1 cellular context compared by ENCODE assay signal in the genomic region with DNA sequence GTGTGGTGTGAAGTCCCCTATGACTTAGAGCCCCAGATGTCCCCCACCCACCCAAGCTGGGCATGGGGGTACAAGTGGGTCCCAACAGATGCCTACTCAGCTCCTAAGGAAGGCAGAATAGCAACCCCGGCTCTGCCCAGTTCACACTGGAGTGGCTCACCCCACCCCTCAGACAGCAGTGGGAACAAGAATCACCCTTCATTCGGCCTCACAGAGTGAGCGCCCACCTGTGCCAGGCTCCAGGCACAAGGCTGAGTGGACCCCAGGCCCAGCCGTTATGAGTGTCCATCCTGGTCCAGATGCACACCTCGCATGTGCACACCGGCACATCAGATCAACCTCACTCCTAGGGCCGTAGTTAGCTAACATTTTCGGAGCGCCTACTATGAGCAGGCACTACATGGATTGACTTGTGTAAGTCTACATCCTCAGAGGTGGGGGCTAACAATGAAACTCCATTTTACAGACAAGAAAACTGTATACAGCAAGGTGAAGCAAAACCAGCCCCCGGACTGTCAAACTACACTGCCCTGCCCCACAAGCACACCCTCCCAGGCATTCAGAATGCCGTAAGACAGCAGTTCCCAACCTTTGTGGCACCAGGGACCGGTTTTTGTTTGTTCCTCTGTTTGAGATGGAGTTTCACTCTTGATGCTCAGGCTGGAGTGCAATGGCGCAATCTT.
TF ChIP-seq lines count a peak whose summit lies in the region.

No MANE protein-coding gene starts in this region.

TF ChIP-seq in GM12878, 131 proteins besides CTCF, POLR2A, EP300 and RAD21 (continues in another document):
- TF ChIP-seq EZH2 (IDR thresholded peaks at IDR 0.05; ENCODE audit: borderline replicate concordance, control insufficient read depth, low read depth, low read length): no peak
- TF ChIP-seq NR2F1 (conservative IDR thresholded peaks at IDR 0.05): no peak
- TF ChIP-seq WRNIP1 (IDR thresholded peaks at IDR 0.05; ENCODE audit: borderline replicate concordance, low read depth, low read length): no peak
- TF ChIP-seq YBX1 (IDR thresholded peaks at IDR 0.05): no peak
- TF ChIP-seq TCF3 (IDR thresholded peaks at IDR 0.05; ENCODE audit: borderline replicate concordance, insufficient read depth, low read depth, low read length): 0 out of 2 replicates have a peak, but pooled peaks have one; percentile 9
- TF ChIP-seq MLLT1 (IDR thresholded peaks at IDR 0.05): peak; percentile 14; the same call in 1 of the 2 replicates
- no peak for TF ChIP-seq CHD1 (IDR thresholded peaks at IDR 0.05; ENCODE audit: low read depth, low read length)
- TF ChIP-seq, protein P1, sequence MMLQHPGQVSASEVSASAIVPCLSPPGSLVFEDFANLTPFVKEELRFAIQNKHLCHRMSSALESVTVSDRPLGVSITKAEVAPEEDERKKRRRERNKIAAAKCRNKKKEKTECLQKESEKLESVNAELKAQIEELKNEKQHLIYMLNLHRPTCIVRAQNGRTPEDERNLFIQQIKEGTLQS (IDR thresholded peaks at IDR 0.05; ENCODE audit: borderline replicate concordance, extremely low read depth, low read depth, low read length): no peak
- peak; percentile 74 for TF ChIP-seq BACH1 (IDR thresholded peaks at IDR 0.05; ENCODE audit: borderline replicate concordance)
- TF ChIP-seq, protein P2, sequence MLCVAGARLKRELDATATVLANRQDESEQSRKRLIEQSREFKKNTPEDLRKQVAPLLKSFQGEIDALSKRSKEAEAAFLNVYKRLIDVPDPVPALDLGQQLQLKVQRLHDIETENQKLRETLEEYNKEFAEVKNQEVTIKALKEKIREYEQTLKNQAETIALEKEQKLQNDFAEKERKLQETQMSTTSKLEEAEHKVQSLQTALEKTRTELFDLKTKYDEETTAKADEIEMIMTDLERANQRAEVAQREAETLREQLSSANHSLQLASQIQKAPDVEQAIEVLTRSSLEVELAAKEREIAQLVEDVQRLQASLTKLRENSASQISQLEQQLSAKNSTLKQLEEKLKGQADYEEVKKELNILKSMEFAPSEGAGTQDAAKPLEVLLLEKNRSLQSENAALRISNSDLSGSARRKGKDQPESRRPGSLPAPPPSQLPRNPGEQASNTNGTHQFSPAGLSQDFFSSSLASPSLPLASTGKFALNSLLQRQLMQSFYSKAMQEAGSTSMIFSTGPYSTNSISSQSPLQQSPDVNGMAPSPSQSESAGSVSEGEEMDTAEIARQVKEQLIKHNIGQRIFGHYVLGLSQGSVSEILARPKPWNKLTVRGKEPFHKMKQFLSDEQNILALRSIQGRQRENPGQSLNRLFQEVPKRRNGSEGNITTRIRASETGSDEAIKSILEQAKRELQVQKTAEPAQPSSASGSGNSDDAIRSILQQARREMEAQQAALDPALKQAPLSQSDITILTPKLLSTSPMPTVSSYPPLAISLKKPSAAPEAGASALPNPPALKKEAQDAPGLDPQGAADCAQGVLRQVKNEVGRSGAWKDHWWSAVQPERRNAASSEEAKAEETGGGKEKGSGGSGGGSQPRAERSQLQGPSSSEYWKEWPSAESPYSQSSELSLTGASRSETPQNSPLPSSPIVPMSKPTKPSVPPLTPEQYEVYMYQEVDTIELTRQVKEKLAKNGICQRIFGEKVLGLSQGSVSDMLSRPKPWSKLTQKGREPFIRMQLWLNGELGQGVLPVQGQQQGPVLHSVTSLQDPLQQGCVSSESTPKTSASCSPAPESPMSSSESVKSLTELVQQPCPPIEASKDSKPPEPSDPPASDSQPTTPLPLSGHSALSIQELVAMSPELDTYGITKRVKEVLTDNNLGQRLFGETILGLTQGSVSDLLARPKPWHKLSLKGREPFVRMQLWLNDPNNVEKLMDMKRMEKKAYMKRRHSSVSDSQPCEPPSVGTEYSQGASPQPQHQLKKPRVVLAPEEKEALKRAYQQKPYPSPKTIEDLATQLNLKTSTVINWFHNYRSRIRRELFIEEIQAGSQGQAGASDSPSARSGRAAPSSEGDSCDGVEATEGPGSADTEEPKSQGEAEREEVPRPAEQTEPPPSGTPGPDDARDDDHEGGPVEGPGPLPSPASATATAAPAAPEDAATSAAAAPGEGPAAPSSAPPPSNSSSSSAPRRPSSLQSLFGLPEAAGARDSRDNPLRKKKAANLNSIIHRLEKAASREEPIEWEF (IDR thresholded peaks at IDR 0.05; ENCODE audit: insufficient replicate concordance, low read depth, low read length): no peak
- TF ChIP-seq BHLHE40 (IDR thresholded peaks at IDR 0.05; ENCODE audit: borderline replicate concordance in 1 of 2, low read depth in 2 of 2, low read length in 1 of 2): peak in 1 of 2 experiments; percentile 21; a peak in 1 of 4 replicates
- TF ChIP-seq, protein P3, sequence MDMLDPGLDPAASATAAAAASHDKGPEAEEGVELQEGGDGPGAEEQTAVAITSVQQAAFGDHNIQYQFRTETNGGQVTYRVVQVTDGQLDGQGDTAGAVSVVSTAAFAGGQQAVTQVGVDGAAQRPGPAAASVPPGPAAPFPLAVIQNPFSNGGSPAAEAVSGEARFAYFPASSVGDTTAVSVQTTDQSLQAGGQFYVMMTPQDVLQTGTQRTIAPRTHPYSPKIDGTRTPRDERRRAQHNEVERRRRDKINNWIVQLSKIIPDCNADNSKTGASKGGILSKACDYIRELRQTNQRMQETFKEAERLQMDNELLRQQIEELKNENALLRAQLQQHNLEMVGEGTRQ (IDR thresholded peaks at IDR 0.05; ENCODE audit: borderline replicate concordance, low read depth, low read length): no peak
- peak; percentile 48; the same call in 1 of the 2 replicates for TF ChIP-seq BMI1 (IDR thresholded peaks at IDR 0.05; ENCODE audit: borderline replicate concordance)
- no peak for TF ChIP-seq KLF5 (IDR thresholded peaks at IDR 0.05; ENCODE audit: partially characterized antibody)
- TF ChIP-seq SUPT20H (IDR thresholded peaks at IDR 0.05; ENCODE audit: borderline replicate concordance, control insufficient read depth, low read depth, low read length): no peak
- no peak for TF ChIP-seq NR2C1 (IDR thresholded peaks at IDR 0.05)
- no peak for TF ChIP-seq SPI1 (IDR thresholded peaks at IDR 0.05; ENCODE audit: borderline replicate concordance, insufficient read depth, low read depth, low read length)
- peak; percentile 10; the same call in 2 of the 3 replicates for TF ChIP-seq POU2F2 (IDR thresholded peaks at IDR 0.05; ENCODE audit: borderline replicate concordance, low read depth, low read length)
- TF ChIP-seq SMAD5 (IDR thresholded peaks at IDR 0.05; ENCODE audit: low read depth): 0 out of 2 replicates have a peak, but pooled peaks have one; percentile 85
- TF ChIP-seq, protein P4, sequence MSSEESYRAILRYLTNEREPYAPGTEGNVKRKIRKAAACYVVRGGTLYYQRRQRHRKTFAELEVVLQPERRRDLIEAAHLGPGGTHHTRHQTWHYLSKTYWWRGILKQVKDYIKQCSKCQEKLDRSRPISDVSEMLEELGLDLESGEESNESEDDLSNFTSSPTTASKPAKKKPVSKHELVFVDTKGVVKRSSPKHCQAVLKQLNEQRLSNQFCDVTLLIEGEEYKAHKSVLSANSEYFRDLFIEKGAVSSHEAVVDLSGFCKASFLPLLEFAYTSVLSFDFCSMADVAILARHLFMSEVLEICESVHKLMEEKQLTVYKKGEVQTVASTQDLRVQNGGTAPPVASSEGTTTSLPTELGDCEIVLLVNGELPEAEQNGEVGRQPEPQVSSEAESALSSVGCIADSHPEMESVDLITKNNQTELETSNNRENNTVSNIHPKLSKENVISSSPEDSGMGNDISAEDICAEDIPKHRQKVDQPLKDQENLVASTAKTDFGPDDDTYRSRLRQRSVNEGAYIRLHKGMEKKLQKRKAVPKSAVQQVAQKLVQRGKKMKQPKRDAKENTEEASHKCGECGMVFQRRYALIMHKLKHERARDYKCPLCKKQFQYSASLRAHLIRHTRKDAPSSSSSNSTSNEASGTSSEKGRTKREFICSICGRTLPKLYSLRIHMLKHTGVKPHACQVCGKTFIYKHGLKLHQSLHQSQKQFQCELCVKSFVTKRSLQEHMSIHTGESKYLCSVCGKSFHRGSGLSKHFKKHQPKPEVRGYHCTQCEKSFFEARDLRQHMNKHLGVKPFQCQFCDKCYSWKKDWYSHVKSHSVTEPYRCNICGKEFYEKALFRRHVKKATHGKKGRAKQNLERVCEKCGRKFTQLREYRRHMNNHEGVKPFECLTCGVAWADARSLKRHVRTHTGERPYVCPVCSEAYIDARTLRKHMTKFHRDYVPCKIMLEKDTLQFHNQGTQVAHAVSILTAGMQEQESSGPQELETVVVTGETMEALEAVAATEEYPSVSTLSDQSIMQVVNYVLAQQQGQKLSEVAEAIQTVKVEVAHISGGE (CRISPR knock-in tag; IDR thresholded peaks at IDR 0.05): peak; percentile 50
- TF ChIP-seq ZNF687 (IDR thresholded peaks at IDR 0.05): no peak
- TF ChIP-seq HDGF (IDR thresholded peaks at IDR 0.05): no peak
- TF ChIP-seq, protein P5, sequence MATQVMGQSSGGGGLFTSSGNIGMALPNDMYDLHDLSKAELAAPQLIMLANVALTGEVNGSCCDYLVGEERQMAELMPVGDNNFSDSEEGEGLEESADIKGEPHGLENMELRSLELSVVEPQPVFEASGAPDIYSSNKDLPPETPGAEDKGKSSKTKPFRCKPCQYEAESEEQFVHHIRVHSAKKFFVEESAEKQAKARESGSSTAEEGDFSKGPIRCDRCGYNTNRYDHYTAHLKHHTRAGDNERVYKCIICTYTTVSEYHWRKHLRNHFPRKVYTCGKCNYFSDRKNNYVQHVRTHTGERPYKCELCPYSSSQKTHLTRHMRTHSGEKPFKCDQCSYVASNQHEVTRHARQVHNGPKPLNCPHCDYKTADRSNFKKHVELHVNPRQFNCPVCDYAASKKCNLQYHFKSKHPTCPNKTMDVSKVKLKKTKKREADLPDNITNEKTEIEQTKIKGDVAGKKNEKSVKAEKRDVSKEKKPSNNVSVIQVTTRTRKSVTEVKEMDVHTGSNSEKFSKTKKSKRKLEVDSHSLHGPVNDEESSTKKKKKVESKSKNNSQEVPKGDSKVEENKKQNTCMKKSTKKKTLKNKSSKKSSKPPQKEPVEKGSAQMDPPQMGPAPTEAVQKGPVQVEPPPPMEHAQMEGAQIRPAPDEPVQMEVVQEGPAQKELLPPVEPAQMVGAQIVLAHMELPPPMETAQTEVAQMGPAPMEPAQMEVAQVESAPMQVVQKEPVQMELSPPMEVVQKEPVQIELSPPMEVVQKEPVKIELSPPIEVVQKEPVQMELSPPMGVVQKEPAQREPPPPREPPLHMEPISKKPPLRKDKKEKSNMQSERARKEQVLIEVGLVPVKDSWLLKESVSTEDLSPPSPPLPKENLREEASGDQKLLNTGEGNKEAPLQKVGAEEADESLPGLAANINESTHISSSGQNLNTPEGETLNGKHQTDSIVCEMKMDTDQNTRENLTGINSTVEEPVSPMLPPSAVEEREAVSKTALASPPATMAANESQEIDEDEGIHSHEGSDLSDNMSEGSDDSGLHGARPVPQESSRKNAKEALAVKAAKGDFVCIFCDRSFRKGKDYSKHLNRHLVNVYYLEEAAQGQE (IDR thresholded peaks at IDR 0.05; ENCODE audit: low read depth, low read length): no peak
- peak; percentile 93 for TF ChIP-seq POLR2AphosphoS5 (IDR thresholded peaks at IDR 0.05; ENCODE audit: low read length)
- no peak; the same call in 1 of the 2 replicates for TF ChIP-seq ZBED1 (IDR thresholded peaks at IDR 0.05; ENCODE audit: borderline replicate concordance)
- TF ChIP-seq KAT2A (conservative IDR thresholded peaks at IDR 0.05; ENCODE audit: control insufficient read depth, low read depth, low read length): no peak
- no peak for TF ChIP-seq BCLAF1 (IDR thresholded peaks at IDR 0.05)
- no peak for TF ChIP-seq NFIC (IDR thresholded peaks at IDR 0.05; ENCODE audit: low read depth, low read length)
